ENCODE assay signal across 18 cellular contexts in the genomic region with DNA sequence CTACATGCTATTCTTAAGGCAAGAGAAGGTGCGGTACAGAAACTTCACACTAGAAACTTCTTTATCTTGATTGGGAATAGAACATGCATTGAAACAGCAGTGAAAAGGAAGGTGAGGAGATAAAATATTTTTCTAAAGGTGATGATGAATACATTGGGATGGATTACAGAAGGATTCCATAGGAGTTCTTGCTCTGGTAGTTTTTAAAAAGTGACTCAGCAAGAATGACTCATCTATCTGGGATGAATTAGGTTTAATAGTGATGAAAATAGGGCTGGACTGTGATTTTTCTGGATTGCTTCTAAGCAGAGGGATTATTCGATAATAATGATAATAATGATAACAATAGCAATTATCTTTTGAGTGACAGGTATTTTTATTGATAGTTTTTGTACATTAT.
"Had no signal": no experiment of that assay in that cellular context is flagged by ENCODE, and none has a peak within 500 bp of the region (broad histone marks: within the 10 kb centered on the region; RNA-seq: fewer than 3 reads in every experiment).

No MANE protein-coding gene starts in this region.

- H3K4me1 ChIP-seq: left lung, right atrium auricular region, tibial nerve, vagina had no signal

- H3K4me3 Mint-ChIP-seq: dendritic cell treated with granulocyte-macrophage colony-stimulating factor and Interleukin-4, amounts not matched to agents 40 ng/mL and 50 ng/mL, for 4 days; nephron progenitor cell; stimulated activated naive CD8-positive, alpha-beta T cell treated with anti-CD3 and anti-CD28 coated beads, Interleukin-15, Interleukin-2, amounts not matched to agents 100 ng/mL and 50 ng/mL, for 24 hours had no signal

- FAIRE-seq: kidney had no signal

- H3K27ac Mint-ChIP-seq: activated naive CD4-positive, alpha-beta T cell treated with anti-CD3 and anti-CD28 coated beads, Interleukin-2, amount 50 U/mL, for 72 hours; dendritic cell treated with granulocyte-macrophage colony-stimulating factor and Interleukin-4, amounts not matched to agents 40 ng/mL and 50 ng/mL, for 4 days; nephron progenitor cell; stimulated activated naive CD8-positive, alpha-beta T cell treated with anti-CD3 and anti-CD28 coated beads, Interleukin-15, Interleukin-2, amounts not matched to agents 100 ng/mL and 50 ng/mL, for 24 hours had no signal

- H3K9me3 Mint-ChIP-seq: stimulated activated naive CD8-positive, alpha-beta T cell treated with anti-CD3 and anti-CD28 coated beads, Interleukin-15, Interleukin-2, amounts not matched to agents 100 ng/mL and 50 ng/mL, for 24 hours had no signal

- H3K36me3 ChIP-seq: cardiac muscle cell, left lung, right atrium auricular region, tibial nerve, vagina, WERI-Rb-1 had no signal

- H3K4me3 ChIP-seq: cardiac muscle cell, left lung, right atrium auricular region, tibial nerve, vagina had no signal

- H3K27me3 ChIP-seq: cardiac muscle cell, left lung, right atrium auricular region, tibial nerve, vagina had no signal

- DNase-seq: activated CD4-positive, alpha-beta T cell treated with anti-CD3 and anti-CD28 coated beads for 1 hour; activated CD4-positive, alpha-beta T cell treated with anti-CD3 and anti-CD28 coated beads, Interleukin-2, amount 50 U/mL, for 48 hours; activated gamma-delta T cell treated with Interleukin-2 at 50 U/mL for 16 hours; effector memory CD4-positive, alpha-beta T cell; foreskin melanocyte; hypothalamus; kidney; left lung; nephron progenitor cell; nucleus accumbens; WERI-Rb-1 had no signal

- H3K36me3 Mint-ChIP-seq: activated naive CD4-positive, alpha-beta T cell treated with anti-CD3 and anti-CD28 coated beads, Interleukin-2, amount 50 U/mL, for 72 hours had no signal

- ATAC-seq: activated naive CD4-positive, alpha-beta T cell treated with anti-CD3 and anti-CD28 coated beads, Interleukin-2, amount 50 U/mL, for 72 hours; left lung had no signal

- H3K27ac ChIP-seq: cardiac muscle cell, left lung, right atrium auricular region, tibial nerve, vagina, WERI-Rb-1 had no signal

- H3K9me3 ChIP-seq: right atrium auricular region, vagina had no signal

- H3K27me3 Mint-ChIP-seq: dendritic cell treated with granulocyte-macrophage colony-stimulating factor and Interleukin-4, amounts not matched to agents 40 ng/mL and 50 ng/mL, for 4 days; stimulated activated naive CD8-positive, alpha-beta T cell treated with anti-CD3 and anti-CD28 coated beads, Interleukin-15, Interleukin-2, amounts not matched to agents 100 ng/mL and 50 ng/mL, for 24 hours had no signal
